ENCODE assay signal across 7 cellular contexts in the genomic region with DNA sequence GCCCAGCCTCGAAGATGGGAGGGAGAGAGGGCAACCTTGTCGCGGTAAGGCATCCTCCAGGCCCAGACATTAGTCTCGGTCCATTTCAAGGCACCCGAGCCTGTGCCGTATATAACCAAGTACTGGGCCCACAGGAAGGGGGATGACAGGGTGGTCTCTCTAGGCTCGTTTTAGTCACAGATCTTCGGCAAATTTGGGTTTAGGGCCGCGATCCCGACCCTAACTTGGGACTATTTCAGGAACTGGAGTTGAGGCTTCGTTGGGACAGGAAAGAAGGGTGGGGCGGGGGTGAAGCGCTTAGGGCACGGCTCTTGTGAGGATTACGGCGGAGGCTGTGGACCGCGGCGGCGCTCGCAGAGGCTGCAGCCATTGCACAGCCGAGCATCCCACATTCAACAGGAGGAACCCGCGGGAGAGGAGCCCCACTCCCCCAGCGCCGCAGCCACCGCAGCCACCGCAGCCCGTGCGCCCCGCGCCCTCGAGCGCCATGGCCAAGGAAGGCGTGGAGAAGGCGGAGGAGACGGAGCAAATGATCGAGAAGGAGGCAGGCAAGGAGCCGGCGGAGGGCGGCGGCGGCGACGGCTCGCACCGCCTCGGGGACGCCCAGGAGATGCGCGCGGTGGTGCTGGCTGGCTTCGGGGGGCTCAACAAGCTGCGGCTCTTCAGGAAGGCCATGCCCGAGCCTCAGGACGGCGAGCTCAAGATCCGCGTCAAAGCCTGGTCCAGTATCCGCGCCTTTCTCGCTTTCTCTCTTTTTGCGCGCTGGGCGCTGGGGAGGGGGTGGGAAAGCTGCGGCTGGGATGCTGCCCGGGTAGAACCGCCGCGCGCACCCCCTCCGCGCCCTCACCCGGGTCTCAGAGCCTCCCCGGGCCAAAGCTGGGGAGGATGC. TPM values are rescaled to one million over a fixed set of nuclear protein-coding genes. Genes with fewer than 3 reads are reported as not detected.
DNase-seq lines count a peak whose midpoint lies in the region; ATAC-seq and TF ChIP-seq lines count a peak whose summit lies in the region.

A gene with protein sequence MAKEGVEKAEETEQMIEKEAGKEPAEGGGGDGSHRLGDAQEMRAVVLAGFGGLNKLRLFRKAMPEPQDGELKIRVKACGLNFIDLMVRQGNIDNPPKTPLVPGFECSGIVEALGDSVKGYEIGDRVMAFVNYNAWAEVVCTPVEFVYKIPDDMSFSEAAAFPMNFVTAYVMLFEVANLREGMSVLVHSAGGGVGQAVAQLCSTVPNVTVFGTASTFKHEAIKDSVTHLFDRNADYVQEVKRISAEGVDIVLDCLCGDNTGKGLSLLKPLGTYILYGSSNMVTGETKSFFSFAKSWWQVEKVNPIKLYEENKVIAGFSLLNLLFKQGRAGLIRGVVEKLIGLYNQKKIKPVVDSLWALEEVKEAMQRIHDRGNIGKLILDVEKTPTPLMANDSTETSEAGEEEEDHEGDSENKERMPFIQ (plus strand): TSS at position 369 of the 889 bp plus-strand sequence. CDS start 119 bp downstream, at position 488.

- no peaks in the 10 kb centered on the region for H4K20me1 ChIP-seq in OCI-LY7 (ENCODE audit: insufficient read depth, low read length)

- no peak within 1 kb of the TSS for H2AFZ ChIP-seq in OCI-LY7 (ENCODE audit: low read length)

- H3K36me3 ChIP-seq in HUES48 (ENCODE audit: control insufficient read depth, insufficient read depth, low read length) (no peaks in the 10 kb centered on the region), OCI-LY7 (ENCODE audit: insufficient read depth, low read length) (no peaks in the 10 kb centered on the region)

- POLR2A ChIA-PET in activated naive CD8-positive, alpha-beta T cell treated with anti-CD3 and anti-CD28 coated beads, Interleukin-2, amount 10 ng/mL, durations not matched to agents 7 days and 5 days (lab: Charles Lee) = no interaction called here
- POLR2A ChIA-PET in OCI-LY7 (lab: Charles Lee) = no interaction called here

- intact Hi-C loops in cardiac septum (cut with DNase I) = loop anchor here (2.0 to 5.0 kb wide), 2 partner anchors 70 to 179 kb away; no protein-coding TSS in a partner anchor
- intact Hi-C loops in OCI-LY7 (cut with micrococcal nuclease; ENCODE audit: unreplicated experiment) = no loop called here

- H3K9me2 ChIP-seq in OCI-LY7 (ENCODE audit: insufficient read depth, low read length) = no peaks in the 10 kb centered on the region

- DNase-seq in GM10266 (ENCODE audit: extremely low spot score) = peak; percentile 40
- peak; percentile 31 for DNase-seq in activated naive CD8-positive, alpha-beta T cell treated with anti-CD3 and anti-CD28 coated beads, Interleukin-2, amount 10 ng/mL, durations not matched to agents 7 days and 5 days
- no peak for DNase-seq in cardiac septum (ENCODE audit: low spot score)
- no peak for DNase-seq in osteocyte (ENCODE audit: extremely low spot score, unreplicated experiment)
- DNase-seq in OCI-LY7 (ENCODE audit: low spot score) = no peak

- H3K9ac ChIP-seq in HUES48 (ENCODE audit: low read depth, low read length) = peak within 1 kb of the TSS; percentile 34; the same call in 1 of the 2 replicates

- no peak within 1 kb of the TSS for H3K4me2 ChIP-seq in OCI-LY7 (ENCODE audit: low read length)

- H3K27me3 Mint-ChIP-seq in activated naive CD8-positive, alpha-beta T cell treated with anti-CD3 and anti-CD28 coated beads, Interleukin-2, amount 10 ng/mL, durations not matched to agents 7 days and 5 days = peaks cover 51% of the 10 kb centered on the region
- H3K27me3 Mint-ChIP-seq in osteocyte (ENCODE audit: unreplicated experiment) = peaks cover 50% of the 10 kb centered on the region

- no peak for TF ChIP-seq CTCF in GM10266 (IDR thresholded peaks at IDR 0.05; ENCODE audit: control insufficient read depth, insufficient read depth, low read depth, missing control alignments)
- no peak for TF ChIP-seq CTCF in osteocyte (IDR thresholded peaks at IDR 0.05)
- no peak for TF ChIP-seq CTCF in OCI-LY7 (conservative IDR thresholded peaks at IDR 0.05; ENCODE audit: low read length)

- H3K9me3 Mint-ChIP-seq in activated naive CD8-positive, alpha-beta T cell treated with anti-CD3 and anti-CD28 coated beads, Interleukin-2, amount 10 ng/mL, durations not matched to agents 7 days and 5 days = no peaks in the 10 kb centered on the region
- no peaks in the 10 kb centered on the region for H3K9me3 Mint-ChIP-seq in osteocyte (ENCODE audit: unreplicated experiment)

- H3K4me3 Mint-ChIP-seq in activated naive CD8-positive, alpha-beta T cell treated with anti-CD3 and anti-CD28 coated beads, Interleukin-2, amount 10 ng/mL, durations not matched to agents 7 days and 5 days = peak within 1 kb of the TSS; percentile 41
- H3K4me3 Mint-ChIP-seq in osteocyte (ENCODE audit: unreplicated experiment) = peak within 1 kb of the TSS; percentile 75

- H3K4me1 ChIP-seq in HUES48 (ENCODE audit: control insufficient read depth, insufficient read depth, low read length) (peaks cover 20% of the 10 kb centered on the region), OCI-LY7 (ENCODE audit: insufficient read depth, low read length, poor library complexity, severe bottlenecking) (no peaks in the 10 kb centered on the region)

- no peak within 1 kb of the TSS for H3K27ac Mint-ChIP-seq in activated naive CD8-positive, alpha-beta T cell treated with anti-CD3 and anti-CD28 coated beads, Interleukin-2, amount 10 ng/mL, durations not matched to agents 7 days and 5 days
- no peak within 1 kb of the TSS for H3K27ac Mint-ChIP-seq in osteocyte (ENCODE audit: unreplicated experiment)

- H3K79me2 ChIP-seq in OCI-LY7 (ENCODE audit: insufficient read depth, low read depth, low read length) = no peaks in the 10 kb centered on the region

- H3K4me3 ChIP-seq in HUES48 (ENCODE audit: low read depth, low read length) = peak within 1 kb of the TSS; percentile 92
- H3K4me3 ChIP-seq in OCI-LY7 (ENCODE audit: low read depth, low read length, poor library complexity, severe bottlenecking) = no peak within 1 kb of the TSS

- H3K36me3 Mint-ChIP-seq in activated naive CD8-positive, alpha-beta T cell treated with anti-CD3 and anti-CD28 coated beads, Interleukin-2, amount 10 ng/mL, durations not matched to agents 7 days and 5 days = no peaks in the 10 kb centered on the region
- no peaks in the 10 kb centered on the region for H3K36me3 Mint-ChIP-seq in osteocyte (ENCODE audit: unreplicated experiment)

- CTCF ChIA-PET in OCI-LY7 (lab: Charles Lee; ENCODE audit: unreplicated experiment) = no interaction called here

- H3K27ac ChIP-seq in HUES48 (ENCODE audit: low read depth, low read length) (no peak within 1 kb of the TSS), OCI-LY7 (ENCODE audit: low read depth, low read length, poor library complexity, severe bottlenecking) (no peak within 1 kb of the TSS)

- no TSS peak for BruUV-seq in OCI-LY7 (replicated peaks; lab: Mats Ljungman, UMichigan)

- no peak for ATAC-seq in activated naive CD8-positive, alpha-beta T cell treated with anti-CD3 and anti-CD28 coated beads, Interleukin-2, amount 10 ng/mL, durations not matched to agents 7 days and 5 days (ENCODE audit: low read depth)
- ATAC-seq in HG03135 (IDR thresholded peaks at IDR 0.05; ENCODE audit: unreplicated experiment) = no peak

- H3K27me3 ChIP-seq in HUES48 (ENCODE audit: control insufficient read depth, insufficient read depth, low read length) = peaks cover 35% of the 10 kb centered on the region

- no peaks in the 10 kb centered on the region for H3K4me1 Mint-ChIP-seq in activated naive CD8-positive, alpha-beta T cell treated with anti-CD3 and anti-CD28 coated beads, Interleukin-2, amount 10 ng/mL, durations not matched to agents 7 days and 5 days
- H3K4me1 Mint-ChIP-seq in osteocyte (ENCODE audit: unreplicated experiment) = peaks cover 6% of the 10 kb centered on the region

- no peaks in the 10 kb centered on the region for H3K9me3 ChIP-seq in HUES48 (ENCODE audit: control insufficient read depth, insufficient read depth, low read length)
- no peaks in the 10 kb centered on the region for H3K9me3 ChIP-seq in OCI-LY7 (ENCODE audit: low read length)

RNA-seq across cellular contexts. Expression of the gene that starts here (rescaled TPM):
- total RNA-seq in activated naive CD8-positive, alpha-beta T cell treated with anti-CD3 and anti-CD28 coated beads, Interleukin-2, amount 10 ng/mL, durations not matched to agents 7 days and 5 days = not detected
- total RNA-seq in cardiac septum = 49.4 TPM
- total RNA-seq in osteocyte = not detected in 2 replicates
- not detected in 2 replicates for total RNA-seq in OCI-LY7 (2014; rRNA removed; shearing (Covaris generic))
- not detected in 2 replicates for total RNA-seq in OCI-LY7 (2022)

Comparison
In these comparisons a context has a peak if more than half of its experiments do, and no peak if none do; other contexts are left out.
1. RNA of the gene that starts here (total RNA-seq): 49.4 TPM in cardiac septum (single experiment); not detected in activated naive CD8-positive, alpha-beta T cell treated with anti-CD3 and anti-CD28 coated beads, Interleukin-2, amount 10 ng/mL, durations not matched to agents 7 days and 5 days, not detected in osteocyte and not detected in OCI-LY7; every median in the first group is over 10 times any median in the second.
2. Peak in DNase-seq in activated naive CD8-positive, alpha-beta T cell treated with anti-CD3 and anti-CD28 coated beads, Interleukin-2, amount 10 ng/mL, durations not matched to agents 7 days and 5 days; RNA of the gene not detected or under 1 TPM.